ENCODE assay signal across 16 cellular contexts in genomic region chr16:27232875-27233605, GRCh38. TPM values are rescaled to one million over a fixed set of nuclear protein-coding genes. Genes with fewer than 3 reads are reported as not detected.
DNase-seq lines count a peak whose midpoint lies in the region; ATAC-seq and TF ChIP-seq lines count a peak whose summit lies in the region.
"Had no signal": no experiment of that assay in that cellular context is flagged by ENCODE, and none has a peak within 500 bp of the region (broad histone marks: within the 10 kb centered on the region; RNA-seq: fewer than 3 reads in every experiment).

No MANE protein-coding gene starts in this region.

- H3K4me1 ChIP-seq in endodermal cell (ENCODE audit: control insufficient read depth, insufficient read depth, low read length): no peaks in the 10 kb centered on the region

- peak overlapping the region; percentile 39 for H3K4me2 ChIP-seq in SU-DHL-6 (ENCODE audit: low read depth, low read length, poor library complexity, severe bottlenecking)

- no peak for TF ChIP-seq CTCF in SU-DHL-6 (IDR thresholded peaks at IDR 0.05; ENCODE audit: insufficient read depth, low read length, poor library complexity, severe bottlenecking)
- no peak for TF ChIP-seq CTCF in endodermal cell (conservative IDR thresholded peaks at IDR 0.05)

- peak overlapping the region; percentile 97 for H3K27ac Mint-ChIP-seq in activated naive CD4-positive, alpha-beta T cell treated with anti-CD3 and anti-CD28 coated beads, Interleukin-2, amount 50 U/mL, for 24 hours
- peak overlapping the region; percentile 76 for H3K27ac Mint-ChIP-seq in endodermal cell
- peak overlapping the region; percentile 37 to 85 for H3K27ac Mint-ChIP-seq in stimulated activated naive CD8-positive, alpha-beta T cell treated with anti-CD3 and anti-CD28 coated beads, Interleukin-15, amount 100 ng/mL, for 72 hours

- no peaks in the 10 kb centered on the region for H3K79me2 ChIP-seq in SU-DHL-6 (ENCODE audit: insufficient read depth, low read length)

- H3K9me3 ChIP-seq in SU-DHL-6 (ENCODE audit: insufficient read depth, low read length) (no peaks in the 10 kb centered on the region), endodermal cell (ENCODE audit: control insufficient read depth, low read length) (no peaks in the 10 kb centered on the region)
- H3K9me3 ChIP-seq: ascending aorta had no signal

- H3K9me2 ChIP-seq in SU-DHL-6 (replicated peaks; ENCODE audit: insufficient read depth, low read length): no peaks in the 10 kb centered on the region

- H3F3A ChIP-seq in SU-DHL-6 (ENCODE audit: insufficient read depth): peaks cover 23% of the 10 kb centered on the region

- no peak overlapping the region for H2AFZ ChIP-seq in SU-DHL-6 (ENCODE audit: low read depth, low read length, severe bottlenecking)

- H3K9ac ChIP-seq in SU-DHL-6 (ENCODE audit: low read length) (peak overlapping the region; percentile 32; the same call in 1 of the 2 replicates), endodermal cell (ENCODE audit: extremely low read depth, low read length, poor library complexity, severe bottlenecking) (no peak overlapping the region)

- H3K4me1 Mint-ChIP-seq in activated naive CD4-positive, alpha-beta T cell treated with anti-CD3 and anti-CD28 coated beads, Interleukin-2, amount 50 U/mL, for 24 hours: peaks cover 92% of the 10 kb centered on the region
- H3K4me1 Mint-ChIP-seq in endodermal cell: peaks cover 10% of the 10 kb centered on the region
- peaks cover 95% of the 10 kb centered on the region for H3K4me1 Mint-ChIP-seq in stimulated activated naive CD8-positive, alpha-beta T cell treated with anti-CD3 and anti-CD28 coated beads, Interleukin-15, amount 100 ng/mL, for 72 hours

- H3K9me3 Mint-ChIP-seq in activated naive CD4-positive, alpha-beta T cell treated with anti-CD3 and anti-CD28 coated beads, Interleukin-2, amount 50 U/mL, for 24 hours: no peaks in the 10 kb centered on the region
- no peaks in the 10 kb centered on the region for H3K9me3 Mint-ChIP-seq in endodermal cell
- no peaks in the 10 kb centered on the region for H3K9me3 Mint-ChIP-seq in stimulated activated naive CD8-positive, alpha-beta T cell treated with anti-CD3 and anti-CD28 coated beads, Interleukin-15, amount 100 ng/mL, for 72 hours

- ATAC-seq in stimulated activated naive CD8-positive, alpha-beta T cell treated with anti-CD3 and anti-CD28 coated beads, Interleukin-15, amount 100 ng/mL, for 72 hours: no peak
- ATAC-seq in GM21381 (IDR thresholded peaks at IDR 0.05; ENCODE audit: unreplicated experiment): no peak

- peaks cover 11% of the 10 kb centered on the region for H3K36me3 Mint-ChIP-seq in activated naive CD4-positive, alpha-beta T cell treated with anti-CD3 and anti-CD28 coated beads, Interleukin-2, amount 50 U/mL, for 24 hours
- H3K36me3 Mint-ChIP-seq in endodermal cell (ENCODE audit: low read depth): no peaks in the 10 kb centered on the region

- DNase-seq in activated naive CD4-positive, alpha-beta T cell treated with Interleukin-2 at 50 U/mL for 16 hours: no peak
- DNase-seq in endodermal cell: no peak
- no peak for DNase-seq in stimulated activated naive CD8-positive, alpha-beta T cell treated with anti-CD3 and anti-CD28 coated beads, Interleukin-15, amount 100 ng/mL, for 72 hours
- DNase-seq in NCI-H187 (lab: John Stamatoyannopoulos, UW): no peak
- DNase-seq in SKM-1 (lab: John Stamatoyannopoulos, UW; ENCODE audit: unreplicated experiment): no peak
- DNase-seq: EL, foreskin fibroblast, GOT3, MV-4-11, OCI-M1, SW 1271 had no signal

- no peaks in the 10 kb centered on the region for H3K27me3 Mint-ChIP-seq in activated naive CD4-positive, alpha-beta T cell treated with anti-CD3 and anti-CD28 coated beads, Interleukin-2, amount 50 U/mL, for 24 hours
- no peaks in the 10 kb centered on the region for H3K27me3 Mint-ChIP-seq in endodermal cell (ENCODE audit: insufficient read depth)
- H3K27me3 Mint-ChIP-seq in stimulated activated naive CD8-positive, alpha-beta T cell treated with anti-CD3 and anti-CD28 coated beads, Interleukin-15, amount 100 ng/mL, for 72 hours: no peaks in the 10 kb centered on the region

- peak overlapping the region; percentile 74 for H3K4me3 Mint-ChIP-seq in activated naive CD4-positive, alpha-beta T cell treated with anti-CD3 and anti-CD28 coated beads, Interleukin-2, amount 50 U/mL, for 24 hours
- H3K4me3 Mint-ChIP-seq in endodermal cell: no peak overlapping the region
- peak overlapping the region; percentile 61 to 84 for H3K4me3 Mint-ChIP-seq in stimulated activated naive CD8-positive, alpha-beta T cell treated with anti-CD3 and anti-CD28 coated beads, Interleukin-15, amount 100 ng/mL, for 72 hours

- WGBS in endodermal cell (ENCODE audit: insufficient coverage in 1 of 2, insufficient read length in 1 of 2), 2 experiments: 92 to 96% methylated on average over 14 of the region's 14 CpGs

- H3K27me3 ChIP-seq in SU-DHL-6 (ENCODE audit: low read length): no peaks in the 10 kb centered on the region
- H3K27me3 ChIP-seq in endodermal cell (ENCODE audit: control insufficient read depth, insufficient read depth, low read length, poor library complexity, severe bottlenecking): no peaks in the 10 kb centered on the region
- H3K27me3 ChIP-seq: ascending aorta, dorsolateral prefrontal cortex had no signal

- H3K36me3 ChIP-seq in SU-DHL-6 (ENCODE audit: low read length) (no peaks in the 10 kb centered on the region), endodermal cell (ENCODE audit: control insufficient read depth, insufficient read depth, low read length) (no peaks in the 10 kb centered on the region)

- no peaks in the 10 kb centered on the region for H4K20me1 ChIP-seq in SU-DHL-6 (ENCODE audit: low read depth, low read length)

- peak overlapping the region; percentile 70 for H3K27ac ChIP-seq in SU-DHL-6 (ENCODE audit: low read depth, low read length)
- H3K27ac ChIP-seq in endodermal cell (ENCODE audit: low read depth, low read length): no peak overlapping the region
- H3K27ac ChIP-seq: ascending aorta had no signal

- H3K4me3 ChIP-seq in SU-DHL-6 (ENCODE audit: insufficient read depth, low read length, poor library complexity, severe bottlenecking) (no peak overlapping the region), endodermal cell (ENCODE audit: low read length) (no peak overlapping the region)
- H3K4me3 ChIP-seq: ascending aorta, dorsolateral prefrontal cortex had no signal

RNA-seq across cellular contexts. Expression of gene KDM8, which starts 29.7 kb away (rescaled TPM):
- total RNA-seq in endodermal cell: 10 to 100 TPM; 11.0 to 12.1 TPM
- polyA plus RNA-seq in endodermal cell (2013, experiment 1 of 2): 9.1 TPM
- 6.2 TPM for polyA plus RNA-seq in endodermal cell (2013, experiment 2 of 2)

RNA-seq across cellular contexts. Expression of gene NSMCE1, which starts 35.5 kb away (rescaled TPM):
- total RNA-seq in endodermal cell: 10 to 100 TPM; 22.3 to 22.4 TPM
- polyA plus RNA-seq in endodermal cell (2013, experiment 1 of 2): 51.9 TPM
- polyA plus RNA-seq in endodermal cell (2013, experiment 2 of 2): 43.8 TPM
